In the genomic region with DNA sequence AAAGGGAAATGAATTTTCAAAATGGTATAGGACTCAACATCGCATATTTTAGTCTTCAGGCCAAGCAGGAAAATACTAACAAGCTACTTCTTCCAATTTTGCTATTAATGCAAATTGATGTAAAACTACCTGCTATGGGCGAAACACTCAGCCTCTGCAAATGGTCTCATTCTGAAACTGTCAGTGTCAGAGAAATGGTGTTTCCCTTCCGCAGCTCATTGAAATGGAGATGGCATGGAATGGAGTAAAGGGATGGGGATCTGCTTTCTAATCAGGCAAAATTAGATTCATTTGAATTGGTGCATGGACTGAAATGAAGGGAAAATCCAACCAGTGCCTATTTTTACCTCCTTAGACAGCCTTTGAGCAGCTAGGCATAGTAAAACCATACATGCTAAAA, we compare ENCODE assay signal across 18 cellular contexts.
A peak's percentile ranks its signal among the peaks of the same experiment; 100 is the strongest.
DNase-seq lines count a peak whose midpoint lies in the region; ATAC-seq and TF ChIP-seq lines count a peak whose summit lies in the region.
"Had no signal": no experiment of that assay in that cellular context is flagged by ENCODE, and none has a peak within 500 bp of the region (broad histone marks: within the 10 kb centered on the region; RNA-seq: fewer than 3 reads in every experiment).

No MANE protein-coding gene starts in this region.

- intact Hi-C loops in Caco-2 (cut with micrococcal nuclease; ENCODE audit: unreplicated experiment): loop anchor here (5.0 kb wide), 2 partner anchors 78 to 222 kb away; no protein-coding TSS in a partner anchor
- intact Hi-C loops in left ventricle myocardium superior (cut with micrococcal nuclease): no loop called here

- ATAC-seq in GM18868 (IDR thresholded peaks at IDR 0.05; ENCODE audit: unreplicated experiment) (peak; percentile 52), GM21576 (IDR thresholded peaks at IDR 0.05; ENCODE audit: unreplicated experiment) (peak; percentile 46), HG03432 (IDR thresholded peaks at IDR 0.05; ENCODE audit: unreplicated experiment) (peak; percentile 55), left ventricle myocardium superior (no peak)
- ATAC-seq: T-helper 17 cell had no signal

- peaks cover 69% of the 10 kb centered on the region for H3K36me3 Mint-ChIP-seq in Caco-2 (ENCODE audit: insufficient read depth, unreplicated experiment)

- H3K27me3 ChIP-seq in Caco-2 (replicated peaks; ENCODE audit: control insufficient read depth, insufficient read depth, low read length): no peaks in the 10 kb centered on the region
- H3K27me3 ChIP-seq: BLaER1 had no signal

- no peak for TF ChIP-seq CTCF in Caco-2 (IDR thresholded peaks at IDR 0.05; ENCODE audit: insufficient read depth in 1 of 2, low read depth in 1 of 2, low read length in 1 of 2, severe bottlenecking in 1 of 2, unreplicated experiment in 1 of 2)

- DNase-seq in Caco-2: no peak
- no peak for DNase-seq in C1 segment of cervical spinal cord (lab: John Stamatoyannopoulos, UW)
- no peak for DNase-seq in activated CD4-positive, alpha-beta T cell treated with anti-CD3 and anti-CD28 coated beads, Interleukin-2, amount 50 U/mL, for 1 hour
- DNase-seq in NOMO-1 treated with dmso at 0.1 percent for 144 hours (lab: John Stamatoyannopoulos, UW; ENCODE audit: unreplicated experiment): no peak
- no peak for DNase-seq in left ventricle myocardium superior
- DNase-seq: 8988T, DMS153, MV-4-11, NCI-H1417 treated with DMSO at 0.1 percent for 48 hours, NCI-H2029, NCI-H2171 treated with DMSO at 0.1 percent for 48 hours, SIG-M5, T-helper 17 cell had no signal

- H3K27me3 Mint-ChIP-seq in Caco-2 (ENCODE audit: insufficient read depth, unreplicated experiment): no peaks in the 10 kb centered on the region
- H3K27me3 Mint-ChIP-seq: IgD-negative memory B cell had no signal

- POLR2A ChIA-PET in Caco-2 (lab: Charles Lee): no interaction called here

- peak overlapping the region; percentile 94 for H3K27ac Mint-ChIP-seq in Caco-2 (ENCODE audit: unreplicated experiment)
- H3K27ac Mint-ChIP-seq: IgD-negative memory B cell, T-helper 17 cell had no signal

- no peaks in the 10 kb centered on the region for H3K9me3 Mint-ChIP-seq in Caco-2 (ENCODE audit: unreplicated experiment)
- H3K9me3 Mint-ChIP-seq: IgD-negative memory B cell had no signal

- H3K4me1 ChIP-seq in Caco-2: peaks cover 74% of the 10 kb centered on the region
- H3K4me1 ChIP-seq: BLaER1 had no signal

- H3K4me1 Mint-ChIP-seq in Caco-2 (ENCODE audit: low read depth, unreplicated experiment): peaks cover 51% of the 10 kb centered on the region

- no peak overlapping the region for H3K4me3 ChIP-seq in Caco-2 (ENCODE audit: low read depth, low read length)
- H3K4me3 ChIP-seq: BLaER1 had no signal

- H3K36me3 ChIP-seq in Caco-2 (ENCODE audit: control insufficient read depth, insufficient read depth, low read length): peaks cover 1% of the 10 kb centered on the region; the same call in 1 of the 2 replicates
- H3K36me3 ChIP-seq: BLaER1 had no signal

- no TSS peak for BruUV-seq in Caco-2 (replicated peaks; lab: Mats Ljungman, UMichigan)

- H3K9me3 ChIP-seq in Caco-2: 0 out of 2 replicates have a peak, but pooled peaks cover 3% of the 10 kb centered on the region
- H3K9me3 ChIP-seq: BLaER1 had no signal

- peak overlapping the region; percentile 90 for H3K4me3 Mint-ChIP-seq in Caco-2 (ENCODE audit: unreplicated experiment)
- H3K4me3 Mint-ChIP-seq: IgD-negative memory B cell, T-helper 17 cell had no signal

- CTCF ChIA-PET in Caco-2 (lab: Charles Lee): interaction anchor here (1.2 kb wide), 1 partner anchor 113 kb away, joined by 3 read pairs; no protein-coding TSS in a partner anchor
